9 cellular contexts compared by ENCODE assay signal in genomic region chr9:116152390-116152789, GRCh38. TPM values are rescaled to one million over a fixed set of nuclear protein-coding genes. Genes with fewer than 3 reads are reported as not detected.
DNase-seq lines count a peak whose midpoint lies in the region; ATAC-seq and TF ChIP-seq lines count a peak whose summit lies in the region.
"Had no signal": no experiment of that assay in that cellular context is flagged by ENCODE, and none has a peak within 500 bp of the region (broad histone marks: within the 10 kb centered on the region; RNA-seq: fewer than 3 reads in every experiment).

No MANE protein-coding gene starts in this region.

- H3K27ac ChIP-seq in Panc1 (ENCODE audit: low read length) = no peak overlapping the region
- H3K27ac ChIP-seq in skin epidermis = peak overlapping the region in 11 of 21 experiments; percentile 9 to 93 (median 40)

- H3K4me1 ChIP-seq in Panc1 (ENCODE audit: control insufficient read depth, insufficient read depth, low read length) = peaks cover 3% of the 10 kb centered on the region; the same call in 1 of the 2 replicates

- POLR2A ChIA-PET in Panc1 (lab: Charles Lee) = interaction anchor here (0.7 kb wide), 1 partner anchor 1565 kb away, joined by 14 read pairs; the partner anchor contains the start of gene ATP6V1G1

- H3K36me3 ChIP-seq in Panc1 (ENCODE audit: control insufficient read depth, insufficient read depth, low read length) = no peaks in the 10 kb centered on the region

- in situ Hi-C loops in Panc1 (cut with HindIII; ENCODE audit: low pct_unique_long_range_greater_than_20kb, low sequenced_read_pairs) = no loop called here

- DNase-seq in NCI-H1105 treated with DMSO at 0.1 percent for 48 hours (lab: John Stamatoyannopoulos, UW) (peak; percentile 25), NCI-H1105 (lab: John Stamatoyannopoulos, UW) (no peak), Panc1 (ENCODE audit: low read depth, low spot score) (no peak), fibroblast of mammary gland (ENCODE audit: low read depth) (peak; percentile 68), C1 segment of cervical spinal cord (lab: John Stamatoyannopoulos, UW) (no peak)
- DNase-seq: NCI-H2081 treated with DMSO at 0.1 percent for 48 hours had no signal

- TF ChIP-seq CTCF in Panc1 (IDR thresholded peaks at IDR 0.05) (peak; percentile 31; the same call in 1 of the 2 replicates), fibroblast of mammary gland (conservative IDR thresholded peaks at IDR 0.05; ENCODE audit: control insufficient read depth, insufficient read depth, low read depth, low read length) (peak; percentile 50)

- peaks cover 2% of the 10 kb centered on the region; the same call in 1 of the 2 replicates for H3K27me3 ChIP-seq in Panc1 (ENCODE audit: control insufficient read depth, insufficient read depth, low read length)

- no TSS peak for BruUV-seq in Panc1 (replicated peaks; lab: Mats Ljungman, UMichigan)

- intact Hi-C loops in Panc1 (cut with micrococcal nuclease; ENCODE audit: unreplicated experiment) = loop anchor here (5.0 to 10.0 kb wide), 4 partner anchors 268 to 558 kb away; no protein-coding TSS in a partner anchor

- H3K4me3 ChIP-seq in Panc1 (ENCODE audit: low read depth in 2 of 2, low read length in 2 of 2) (no peak overlapping the region), fibroblast of mammary gland (ENCODE audit: control insufficient read depth, low read depth, low read length) (no peak overlapping the region), skin epidermis (no peak overlapping the region)

- H3K9me3 ChIP-seq in Panc1 (ENCODE audit: control insufficient read depth, insufficient read depth, low read depth, low read length) = no peaks in the 10 kb centered on the region

- CTCF ChIA-PET in Panc1 (lab: Charles Lee) = interaction anchor here (1.9 kb wide), 1 partner anchor 559 kb away, joined by 5 read pairs; no protein-coding TSS in a partner anchor

- no peak for ATAC-seq in Panc1
- no peak for ATAC-seq in GM21825 (IDR thresholded peaks at IDR 0.05; ENCODE audit: unreplicated experiment)
- ATAC-seq in HG02678 (IDR thresholded peaks at IDR 0.05; ENCODE audit: unreplicated experiment) = no peak

RNA-seq across cellular contexts. Expression of gene PAPPA, which starts 1.2 kb away (rescaled TPM):
- 1.2 TPM for total RNA-seq in Panc1 (2021; ENCODE audit: unreplicated experiment)
- 0.47 TPM for polyA plus RNA-seq in Panc1 (2012; ENCODE audit: insufficient read length)

Comparison
In these comparisons a context has a peak if more than half of its experiments do, and no peak if none do; other contexts are left out.
1. DNase-seq: peak in NCI-H1105 treated with DMSO at 0.1 percent for 48 hours (single experiment) and fibroblast of mammary gland (single experiment); none in NCI-H1105 (single experiment), Panc1 (single experiment) and C1 segment of cervical spinal cord (0 of 14).